24 cellular contexts compared by ENCODE assay signal in genomic region chr7:33350577-33350976, GRCh38.
A peak's percentile ranks its signal among the peaks of the same experiment; 100 is the strongest.
DNase-seq lines count a peak whose midpoint lies in the region; ATAC-seq, FAIRE-seq and TF ChIP-seq lines count a peak whose summit lies in the region.
"Had no signal": no experiment of that assay in that cellular context is flagged by ENCODE, and none has a peak within 500 bp of the region (broad histone marks: within the 10 kb centered on the region; RNA-seq: fewer than 3 reads in every experiment).

No MANE protein-coding gene starts in this region.

- H3K27me3 Mint-ChIP-seq in WTC11 (ENCODE audit: low read depth) = no peaks in the 10 kb centered on the region
- H3K27me3 Mint-ChIP-seq: CD4-positive, alpha-beta memory T cell; CD4-positive, CD25-positive, alpha-beta regulatory T cell; CD8-positive, alpha-beta memory T cell had no signal

- no peaks in the 10 kb centered on the region for H3K79me2 ChIP-seq in trophoblast cell (ENCODE audit: control insufficient read depth, insufficient read depth, low read length, poor library complexity)

- no peak overlapping the region for H3K4ac ChIP-seq in trophoblast cell (ENCODE audit: low read depth, low read length)

- DNase-seq in H54 (ENCODE audit: insufficient read length, low spot score) (no peak), WTC11 (ENCODE audit: low spot score) (no peak), trophoblast cell (no peak), esophagus squamous epithelium (lab: John Stamatoyannopoulos, UW) (no peak), mesenteric fat pad (ENCODE audit: low spot score) (no peak)
- DNase-seq: ACHN; BE2C; C1 segment of cervical spinal cord; CD4-positive, alpha-beta memory T cell; CD4-positive, CD25-positive, alpha-beta regulatory T cell; CD8-positive, alpha-beta memory T cell; COR-L47; DMS 273 treated with DMSO at 0.1 percent for 48 hours; DMS153; DMS53; DMS79; GF-D8 had no signal

- WGBS in trophoblast cell (ENCODE audit: extremely low coverage, insufficient coverage, insufficient read length) = no CpG with 5 or more reads among the region's 7 CpGs
- 94 to 95% methylated on average over 7 of the region's 7 CpGs for WGBS in esophagus squamous epithelium, 2 donors

- no peak overlapping the region for H3K14ac ChIP-seq in trophoblast cell (ENCODE audit: low read length)

- no peak overlapping the region for H2AK5ac ChIP-seq in trophoblast cell (ENCODE audit: low read length)

- H3K27ac Mint-ChIP-seq in WTC11 = peak overlapping the region; percentile 85
- H3K27ac Mint-ChIP-seq: CD14-positive monocyte; CD4-positive, alpha-beta memory T cell; CD4-positive, CD25-positive, alpha-beta regulatory T cell; CD8-positive, alpha-beta memory T cell had no signal

- no peaks in the 10 kb centered on the region for H3K9me3 Mint-ChIP-seq in WTC11
- H3K9me3 Mint-ChIP-seq: CD8-positive, alpha-beta memory T cell had no signal

- POLR2A ChIA-PET in WTC11 (lab: Charles Lee) = no interaction called here

- H3K27me3 ChIP-seq in trophoblast cell (ENCODE audit: insufficient read depth, low read length) (no peaks in the 10 kb centered on the region), esophagus squamous epithelium (no peaks in the 10 kb centered on the region)
- H3K27me3 ChIP-seq: BLaER1 had no signal

- H3K36me3 Mint-ChIP-seq in WTC11 = no peaks in the 10 kb centered on the region
- H3K36me3 Mint-ChIP-seq: CD14-positive monocyte had no signal

- CTCF ChIA-PET in WTC11 (lab: Charles Lee) = interaction anchor here (0.5 to 2.0 kb wide), 2 partner anchors 16 to 165 kb away, joined by 5 to 7 read pairs; no protein-coding TSS in a partner anchor

- H2BK120ac ChIP-seq in trophoblast cell (ENCODE audit: insufficient read depth, low read length, poor library complexity) = no peak overlapping the region

- no peak overlapping the region for H2AFZ ChIP-seq in trophoblast cell (ENCODE audit: insufficient read depth, low read length, poor library complexity)

- no peak overlapping the region for H4K8ac ChIP-seq in trophoblast cell (ENCODE audit: low read depth, low read length)

- no peak overlapping the region for H4K12ac ChIP-seq in trophoblast cell (ENCODE audit: low read depth, low read length)

- H2BK12ac ChIP-seq in trophoblast cell (ENCODE audit: low read length) = no peak overlapping the region

- no peaks in the 10 kb centered on the region for H3K9me3 ChIP-seq in trophoblast cell (ENCODE audit: insufficient read depth, low read depth, low read length)
- H3K9me3 ChIP-seq in esophagus squamous epithelium = no peaks in the 10 kb centered on the region
- H3K9me3 ChIP-seq: A549, BE2C, BLaER1 had no signal

- TF ChIP-seq POLR2A in H54 (IDR thresholded peaks at IDR 0.05; ENCODE audit: low read depth, low read length) (no peak), esophagus squamous epithelium (IDR thresholded peaks at IDR 0.05) (no peak)

- peaks cover 0 to 2% of the 10 kb centered on the region in 2 experiments for H3K4me1 ChIP-seq in trophoblast cell (ENCODE audit: control insufficient read depth in 1 of 2, insufficient read depth in 2 of 2, low read length in 2 of 2)
- no peaks in the 10 kb centered on the region for H3K4me1 ChIP-seq in esophagus squamous epithelium
- H3K4me1 ChIP-seq: A549, BE2C, BLaER1 had no signal

- ATAC-seq in WTC11 = no peak
- ATAC-seq: A549 had no signal

- peak overlapping the region; percentile 43 for H4K91ac ChIP-seq in trophoblast cell (ENCODE audit: low read depth, low read length)

- no peak overlapping the region for H3K23ac ChIP-seq in trophoblast cell (ENCODE audit: low read length)

- no peaks in the 10 kb centered on the region for H3K36me3 ChIP-seq in trophoblast cell (ENCODE audit: control insufficient read depth in 1 of 2, insufficient read depth in 2 of 2, low read length in 2 of 2)
- H3K36me3 ChIP-seq in esophagus squamous epithelium = no peaks in the 10 kb centered on the region
- H3K36me3 ChIP-seq: BE2C, BLaER1 had no signal

- no peak overlapping the region for H3K27ac ChIP-seq in trophoblast cell (ENCODE audit: low read depth, low read length)
- H3K27ac ChIP-seq in esophagus squamous epithelium = no peak overlapping the region
- H3K27ac ChIP-seq: 22Rv1, A549, BLaER1 had no signal

- peak; percentile 15 for FAIRE-seq in H54 (lab: Jason Lieb, UNC)
- FAIRE-seq: A549, G401.6, GM12891, GM19239 had no signal

- intact Hi-C loops in esophagus squamous epithelium (cut with DNase I) = no loop called here

- no peak overlapping the region for H2BK5ac ChIP-seq in trophoblast cell (ENCODE audit: low read depth, low read length, poor library complexity)

- peaks cover 39% of the 10 kb centered on the region for H3K4me1 Mint-ChIP-seq in WTC11
- H3K4me1 Mint-ChIP-seq: CD14-positive monocyte had no signal

- H3K79me1 ChIP-seq in trophoblast cell (ENCODE audit: low read length) = no peaks in the 10 kb centered on the region

- no peak for TF ChIP-seq CTCF in WTC11 (IDR thresholded peaks at IDR 0.05)
- no peak for TF ChIP-seq CTCF in esophagus squamous epithelium (IDR thresholded peaks at IDR 0.05)

- no peak overlapping the region for H3K9ac ChIP-seq in trophoblast cell (ENCODE audit: low read length)
- H3K9ac ChIP-seq: BLaER1 had no signal

- no peak overlapping the region for H3K4me2 ChIP-seq in trophoblast cell (ENCODE audit: low read length)
- H3K4me2 ChIP-seq: A549, BLaER1 had no signal

- H3K4me3 ChIP-seq in trophoblast cell (ENCODE audit: low read depth, low read length) (no peak overlapping the region), esophagus squamous epithelium (no peak overlapping the region)
- H3K4me3 ChIP-seq: A549, BLaER1 had no signal

- H3K18ac ChIP-seq in trophoblast cell (ENCODE audit: low read length) = no peak overlapping the region

- no peak overlapping the region for H3K4me3 Mint-ChIP-seq in WTC11
- H3K4me3 Mint-ChIP-seq: CD14-positive monocyte; CD4-positive, alpha-beta memory T cell; CD4-positive, CD25-positive, alpha-beta regulatory T cell; CD8-positive, alpha-beta memory T cell had no signal

TF ChIP-seq in WTC11, 78 proteins besides CTCF, POLR2A, EP300 and RAD21 (continues in another document):
- no peak for TF ChIP-seq ZNF317 (CRISPR knock-in tag; IDR thresholded peaks at IDR 0.05; ENCODE audit: borderline replicate concordance, low read depth)
- TF ChIP-seq SMAD4 (CRISPR knock-in tag; IDR thresholded peaks at IDR 0.05) = no peak
- no peak for TF ChIP-seq OVOL2 (CRISPR knock-in tag; IDR thresholded peaks at IDR 0.05; ENCODE audit: borderline replicate concordance)
- no peak for TF ChIP-seq ESRRA (CRISPR knock-in tag; IDR thresholded peaks at IDR 0.05; ENCODE audit: borderline replicate concordance)
- TF ChIP-seq PRDM15 (CRISPR knock-in tag; IDR thresholded peaks at IDR 0.05) = no peak
- TF ChIP-seq AFF4 (CRISPR knock-in tag; IDR thresholded peaks at IDR 0.05; ENCODE audit: borderline replicate concordance) = no peak
